ENCODE assay signal across 9 cellular contexts in genomic region chr14:104968153-104968527, GRCh38. TPM values are rescaled to one million over a fixed set of nuclear protein-coding genes. Genes with fewer than 3 reads are reported as not detected.
DNase-seq lines count a peak whose midpoint lies in the region; ATAC-seq and TF ChIP-seq lines count a peak whose summit lies in the region.
"Had no signal": no experiment of that assay in that cellular context is flagged by ENCODE, and none has a peak within 500 bp of the region (broad histone marks: within the 10 kb centered on the region; RNA-seq: fewer than 3 reads in every experiment).

No MANE protein-coding gene starts in this region.

- H3K9me3 ChIP-seq in BE2C, result no peaks in the 10 kb centered on the region

- DNase-seq in BE2C (peak; percentile 91), NCI-H69 (lab: John Stamatoyannopoulos, UW) (peak; percentile 78), fibroblast of the aortic adventitia (ENCODE audit: low read depth) (peak; percentile 60), OCI-M1 (lab: John Stamatoyannopoulos, UW) (no peak), middle frontal gyrus (ENCODE audit: extremely low spot score, low spot score) (no peak)
- no peak for DNase-seq in stimulated activated naive CD8-positive, alpha-beta T cell treated with anti-CD3 and anti-CD28 coated beads, Interleukin-15, amount 100 ng/mL, for 72 hours

- TF ChIP-seq CTCF in BE2C (IDR thresholded peaks at IDR 0.05; ENCODE audit: low read depth, low read length) (no peak), fibroblast of the aortic adventitia (IDR thresholded peaks at IDR 0.05; ENCODE audit: insufficient read depth, low read length) (no peak), nephron (IDR thresholded peaks at IDR 0.05; ENCODE audit: unreplicated experiment in 3 of 3) (no peak)

- peak overlapping the region; percentile 52 for H3K4me3 ChIP-seq in BE2C (ENCODE audit: low read depth, low read length)
- H3K4me3 ChIP-seq in fibroblast of the aortic adventitia (ENCODE audit: low read depth, low read length), result peak overlapping the region; percentile 80

- peaks cover 7% of the 10 kb centered on the region for H3K4me1 Mint-ChIP-seq in nephron
- peaks cover 10% of the 10 kb centered on the region for H3K4me1 Mint-ChIP-seq in stimulated activated naive CD8-positive, alpha-beta T cell treated with anti-CD3 and anti-CD28 coated beads, Interleukin-15, amount 100 ng/mL, for 72 hours

- H3K36me3 Mint-ChIP-seq in nephron (ENCODE audit: low read depth), result no peaks in the 10 kb centered on the region
- H3K36me3 Mint-ChIP-seq: IgD-negative memory B cell had no signal

- ATAC-seq in stimulated activated naive CD8-positive, alpha-beta T cell treated with anti-CD3 and anti-CD28 coated beads, Interleukin-15, amount 100 ng/mL, for 72 hours, result no peak
- ATAC-seq in GM18498 (IDR thresholded peaks at IDR 0.05; ENCODE audit: unreplicated experiment), result no peak

- H3K27me3 ChIP-seq in BE2C, result no peaks in the 10 kb centered on the region

- H3K4me1 ChIP-seq in BE2C, result peaks cover 16% of the 10 kb centered on the region

- H3K36me3 ChIP-seq in BE2C, result no peaks in the 10 kb centered on the region

- peak overlapping the region; percentile 66 to 74 (median 68) for H3K4me3 Mint-ChIP-seq in nephron
- no peak overlapping the region for H3K4me3 Mint-ChIP-seq in stimulated activated naive CD8-positive, alpha-beta T cell treated with anti-CD3 and anti-CD28 coated beads, Interleukin-15, amount 100 ng/mL, for 72 hours

- H3K9me3 Mint-ChIP-seq in nephron, result no peaks in the 10 kb centered on the region
- no peaks in the 10 kb centered on the region for H3K9me3 Mint-ChIP-seq in stimulated activated naive CD8-positive, alpha-beta T cell treated with anti-CD3 and anti-CD28 coated beads, Interleukin-15, amount 100 ng/mL, for 72 hours
- H3K9me3 Mint-ChIP-seq: IgD-negative memory B cell had no signal

- H3K27me3 Mint-ChIP-seq in nephron (ENCODE audit: low read depth), result peaks cover 6% of the 10 kb centered on the region
- H3K27me3 Mint-ChIP-seq in stimulated activated naive CD8-positive, alpha-beta T cell treated with anti-CD3 and anti-CD28 coated beads, Interleukin-15, amount 100 ng/mL, for 72 hours, result peaks cover 40% of the 10 kb centered on the region

- H3K27ac Mint-ChIP-seq in nephron, result peak overlapping the region in 2 of 3 experiments; percentile 80 to 87
- H3K27ac Mint-ChIP-seq in stimulated activated naive CD8-positive, alpha-beta T cell treated with anti-CD3 and anti-CD28 coated beads, Interleukin-15, amount 100 ng/mL, for 72 hours, result no peak overlapping the region
- H3K27ac Mint-ChIP-seq: IgD-negative memory B cell had no signal

RNA-seq across cellular contexts. Expression of gene AHNAK2, which starts 10.0 kb away (rescaled TPM):
- 0.62 TPM for polyA plus RNA-seq in BE2C (2012; ENCODE audit: insufficient read depth, insufficient read length, low read depth)
- 78.4 and 164 TPM in 2 replicates for total RNA-seq in fibroblast of the aortic adventitia (ENCODE audit: low replicate concordance)

RNA-seq across cellular contexts. Expression of gene CLBA1, which starts 17.4 kb away (rescaled TPM):
- 15.3 TPM for polyA plus RNA-seq in BE2C (2012; ENCODE audit: insufficient read depth, insufficient read length, low read depth)
- 2.8 and 8.0 TPM in 2 replicates for total RNA-seq in fibroblast of the aortic adventitia (ENCODE audit: low replicate concordance)

RNA-seq across cellular contexts. Expression of gene PLD4, which starts 43.5 kb away (rescaled TPM):
- polyA plus RNA-seq in BE2C (2012; ENCODE audit: insufficient read depth, insufficient read length, low read depth), result 1.9 TPM
- 0.09 and 0.16 TPM in 2 replicates for total RNA-seq in fibroblast of the aortic adventitia (ENCODE audit: low replicate concordance)

RNA-seq across cellular contexts. Expression of gene CDCA4, which starts 52.7 kb away (rescaled TPM):
- polyA plus RNA-seq in BE2C (2012; ENCODE audit: insufficient read depth, insufficient read length, low read depth), result 43.2 TPM
- 4.0 and 41.1 TPM in 2 replicates for total RNA-seq in fibroblast of the aortic adventitia (ENCODE audit: low replicate concordance)

Comparison
In these comparisons a context has a peak if more than half of its experiments do, and no peak if none do; other contexts are left out.
1. DNase-seq: peak in BE2C (single experiment), NCI-H69 (single experiment) and fibroblast of the aortic adventitia (single experiment); none in stimulated activated naive CD8-positive, alpha-beta T cell treated with anti-CD3 and anti-CD28 coated beads, Interleukin-15, amount 100 ng/mL, for 72 hours (0 of 2), OCI-M1 (single experiment) and middle frontal gyrus (single experiment).
2. H3K27ac Mint-ChIP-seq: peak in nephron (2 of 3); none in stimulated activated naive CD8-positive, alpha-beta T cell treated with anti-CD3 and anti-CD28 coated beads, Interleukin-15, amount 100 ng/mL, for 72 hours (0 of 2).
3. H3K4me3 Mint-ChIP-seq: peak in nephron (3 of 3); none in stimulated activated naive CD8-positive, alpha-beta T cell treated with anti-CD3 and anti-CD28 coated beads, Interleukin-15, amount 100 ng/mL, for 72 hours (0 of 2).